In genomic region chr4:7689773-7690693, GRCh38 we compare ENCODE assay signal across 21 cellular contexts.
DNase-seq lines count a peak whose midpoint lies in the region; ATAC-seq, FAIRE-seq and TF ChIP-seq lines count a peak whose summit lies in the region.
"Had no signal": no experiment of that assay in that cellular context is flagged by ENCODE, and none has a peak within 500 bp of the region (broad histone marks: within the 10 kb centered on the region; RNA-seq: fewer than 3 reads in every experiment).

No MANE protein-coding gene starts in this region.

- DNase-seq in HEK293T (ENCODE audit: extremely low spot score) (no peak), IMR-90 (no peak), H1 (ENCODE audit: low read depth in 1 of 2, low spot score in 2 of 2) (no peak), DMS 273 (lab: John Stamatoyannopoulos, UW; ENCODE audit: unreplicated experiment) (no peak), H9 (no peak), ureter (ENCODE audit: low spot score) (no peak)
- DNase-seq: AML-193; Caco-2; CD4-positive, alpha-beta T cell; DMS153; DMS79; GDM1; H7; KG1 had no signal

- H2BK15ac ChIP-seq in IMR-90 (ENCODE audit: low read depth, low read length) (no peak overlapping the region), H1 (ENCODE audit: low read length) (no peak overlapping the region), H9 (ENCODE audit: low read depth, low read length) (no peak overlapping the region)

- CTCF ChIA-PET in HEK293T (lab: Yijun Ruan, JAX) (no interaction called here), IMR-90 (lab: Yijun Ruan, JAX) (no interaction called here), H1 (lab: Charles Lee; ENCODE audit: partially characterized antibody) (interaction anchor here (1.4 kb wide), 1 partner anchor 10 kb away, joined by 3 read pairs; no protein-coding TSS in a partner anchor)

- H3K14ac ChIP-seq in IMR-90 (replicated peaks; ENCODE audit: low read depth, low read length) (no peak overlapping the region), H1 (ENCODE audit: insufficient read length) (no peak overlapping the region), H9 (ENCODE audit: insufficient read depth, low read length) (no peak overlapping the region)

- dilution Hi-C loops in IMR-90 (cut with HindIII; ENCODE audit: low sequenced_read_pairs, unreplicated experiment): no loop called here

- no peak overlapping the region for H3K56ac ChIP-seq in IMR-90 (ENCODE audit: extremely low read depth, insufficient read depth, low read length)
- peak overlapping the region; percentile 77 for H3K56ac ChIP-seq in H1 (replicated peaks; ENCODE audit: insufficient read length, low read depth, low read length)
- H3K56ac ChIP-seq in H9 (ENCODE audit: insufficient read length, low read depth, low read length): no peak overlapping the region

- no peak for FAIRE-seq in H1 (lab: Jason Lieb, UNC)
- FAIRE-seq: A204.1, D721Med, GM12892, GM18507 had no signal

- H3K36me3 Mint-ChIP-seq in H9 (ENCODE audit: insufficient read depth in 1 of 3, low read depth in 3 of 3): no peaks in the 10 kb centered on the region
- H3K36me3 Mint-ChIP-seq: IgD-negative memory B cell had no signal

- TF ChIP-seq RAD21 in IMR-90 (IDR thresholded peaks at IDR 0.05; ENCODE audit: low read length) (no peak), H1 (IDR thresholded peaks at IDR 0.05 in 1 of 2, conservative IDR thresholded peaks at IDR 0.05 in 1 of 2; ENCODE audit: low read depth in 2 of 2, low read length in 2 of 2) (no peak)

- no peaks in the 10 kb centered on the region; the same call in 1 of the 2 replicates for H3K9me3 ChIP-seq in IMR-90 (ENCODE audit: control insufficient read depth, insufficient read depth, low read length)
- no peaks in the 10 kb centered on the region for H3K9me3 ChIP-seq in H1 (ENCODE audit: insufficient read depth in 2 of 2, low read depth in 1 of 2, low read length in 1 of 2)
- H3K9me3 ChIP-seq in H9 (ENCODE audit: control insufficient read depth, low read depth, low read length): no peaks in the 10 kb centered on the region
- H3K9me3 ChIP-seq: Caco-2 had no signal

- H2AK9ac ChIP-seq in IMR-90 (replicated peaks; ENCODE audit: low read depth, low read length, poor library complexity): no peak overlapping the region

- no peak for TF ChIP-seq EP300 in H1 (IDR thresholded peaks at IDR 0.05; ENCODE audit: borderline replicate concordance in 1 of 2, low read depth in 2 of 2, low read length in 2 of 2)

- no peak overlapping the region for H4K5ac ChIP-seq in IMR-90 (ENCODE audit: low read depth, low read length)
- no peak overlapping the region for H4K5ac ChIP-seq in H1 (ENCODE audit: insufficient read length, low read depth, low read length)
- H4K5ac ChIP-seq in H9 (ENCODE audit: insufficient read length, low read depth, low read length): no peak overlapping the region

- BruUV-seq in IMR-90 (replicated peaks; lab: Mats Ljungman, UMichigan): no TSS peak

- no peak overlapping the region for H3K27ac ChIP-seq in IMR-90 (ENCODE audit: insufficient read depth, low read length)
- no peak overlapping the region for H3K27ac ChIP-seq in H1 (ENCODE audit: low read depth, low read length)
- H3K27ac ChIP-seq in H9 (ENCODE audit: insufficient read length, low read depth, low read length): no peak overlapping the region
- H3K27ac ChIP-seq: C4-2B had no signal

- POLR2A ChIA-PET in HEK293T (lab: Yijun Ruan, JAX) (no interaction called here), IMR-90 (lab: Charles Lee; ENCODE audit: unreplicated experiment) (no interaction called here), H1 (lab: Charles Lee; ENCODE audit: partially characterized antibody) (no interaction called here)

- H4K8ac ChIP-seq in IMR-90 (ENCODE audit: low read depth in 2 of 2, low read length in 2 of 2): no peak overlapping the region
- H4K8ac ChIP-seq in H1 (ENCODE audit: extremely low read depth, insufficient read depth, low read length): no peak overlapping the region
- H4K8ac ChIP-seq in H9 (replicated peaks; ENCODE audit: insufficient read length, low read depth, low read length): no peak overlapping the region

- 35% methylated on average over 4 of the region's 6 CpGs; no CpG with 5 or more reads in 1 of the 2 experiments for WGBS in IMR-90 (ENCODE audit: extremely low coverage in 2 of 2, insufficient read length in 1 of 2), 2 experiments
- WGBS in H1 (ENCODE audit: extremely low coverage in 1 of 2, insufficient coverage in 1 of 2, insufficient read length in 1 of 2, insufficient replicate concordance in 2 of 2, low coverage in 1 of 2, low lambda C conversion rate in 2 of 2, missing lambda C conversion rate in 1 of 2), 2 experiments: 91 to 100% methylated on average over 4 to 5 of the region's 6 CpGs
- 100% methylated on average over 3 of the region's 6 CpGs for WGBS in H9 (ENCODE audit: extremely low coverage, insufficient read length, low lambda C conversion rate)

- H2BK12ac ChIP-seq in H1 (ENCODE audit: low read depth, low read length) (no peak overlapping the region), H9 (ENCODE audit: insufficient read length, low read depth, low read length) (no peak overlapping the region)

- no peak for TF ChIP-seq CTCF in IMR-90 (conservative IDR thresholded peaks at IDR 0.05; ENCODE audit: low read depth, low read length)
- no peak for TF ChIP-seq CTCF in H1 (IDR thresholded peaks at IDR 0.05; ENCODE audit: control extremely low read depth in 1 of 3, insufficient read depth in 1 of 3, low read depth in 1 of 3, low read length in 3 of 3)
- TF ChIP-seq CTCF in H9 (conservative IDR thresholded peaks at IDR 0.05): no peak

- H2BK120ac ChIP-seq in IMR-90 (ENCODE audit: low read depth, low read length) (no peak overlapping the region), H1 (replicated peaks; ENCODE audit: low read depth, low read length) (no peak overlapping the region), H9 (ENCODE audit: low read depth, low read length, poor library complexity, severe bottlenecking) (no peak overlapping the region)

- H3K27me3 Mint-ChIP-seq in H9 (ENCODE audit: low read depth): no peaks in the 10 kb centered on the region; the same call in 1 of the 2 replicates
- H3K27me3 Mint-ChIP-seq: CD4-positive, alpha-beta T cell had no signal

- H2BK20ac ChIP-seq in IMR-90 (ENCODE audit: low read depth, low read length) (no peak overlapping the region), H1 (ENCODE audit: low read length) (no peak overlapping the region), H9 (ENCODE audit: low read depth, low read length, poor library complexity, severe bottlenecking) (no peak overlapping the region)

- H3K9me1 ChIP-seq in IMR-90 (ENCODE audit: insufficient read depth, low read length): no peaks in the 10 kb centered on the region

- no peaks in the 10 kb centered on the region for H3K79me2 ChIP-seq in H1 (ENCODE audit: control insufficient read depth in 1 of 2, insufficient read depth in 2 of 2, low read length in 2 of 2)
- H3K79me2 ChIP-seq in H9 (ENCODE audit: insufficient read depth, low read length): no peaks in the 10 kb centered on the region

- H3K4me1 Mint-ChIP-seq in H9: no peaks in the 10 kb centered on the region
- H3K4me1 Mint-ChIP-seq: GM23338, IgD-negative memory B cell had no signal

- H3K4ac ChIP-seq in IMR-90 (ENCODE audit: low read depth, low read length) (no peak overlapping the region), H1 (replicated peaks; ENCODE audit: insufficient read length, low read depth, low read length) (no peak overlapping the region), H9 (ENCODE audit: low read depth, low read length) (no peak overlapping the region)

- peaks cover 0 to 2% of the 10 kb centered on the region in 2 experiments; a peak in 1 of 5 replicates for H3K9me3 Mint-ChIP-seq in H9
- H3K9me3 Mint-ChIP-seq: CD4-positive, alpha-beta T cell; IgD-negative memory B cell had no signal

- H2AK5ac ChIP-seq in IMR-90 (ENCODE audit: low read depth, low read length) (no peak overlapping the region), H1 (ENCODE audit: low read depth, low read length) (no peak overlapping the region), H9 (ENCODE audit: insufficient read length, low read length) (no peak overlapping the region)

- H3T11ph ChIP-seq in H9 (ENCODE audit: low read length): no peak overlapping the region

- H3K27me3 ChIP-seq in IMR-90 (ENCODE audit: control insufficient read depth, insufficient read depth, low read length): peaks cover 55% of the 10 kb centered on the region
- H3K27me3 ChIP-seq in H1 (replicated peaks in 1 of 4; ENCODE audit: control insufficient read depth in 3 of 4, extremely low read depth in 1 of 4, insufficient read depth in 3 of 4, low read length in 3 of 4): no peaks in the 10 kb centered on the region
- no peaks in the 10 kb centered on the region for H3K27me3 ChIP-seq in H9 (ENCODE audit: insufficient read depth, low read length)

- no peak overlapping the region for H3K4me2 ChIP-seq in IMR-90 (ENCODE audit: low read depth, low read length)
- no peak overlapping the region for H3K4me2 ChIP-seq in H1 (ENCODE audit: insufficient read depth in 1 of 2, low read depth in 2 of 2, low read length in 2 of 2)
- H3K4me2 ChIP-seq in H9 (ENCODE audit: insufficient read depth, insufficient read length, low read length): no peak overlapping the region
- H3K4me2 ChIP-seq: GM23338 had no signal

- H3K9ac ChIP-seq in IMR-90 (ENCODE audit: low read depth, low read length) (no peak overlapping the region), H1 (replicated peaks in 1 of 4; ENCODE audit: extremely low read depth in 1 of 4, low read depth in 3 of 4, low read length in 3 of 4) (no peak overlapping the region), H9 (ENCODE audit: extremely low read depth, insufficient read length, low read length) (no peak overlapping the region)

- peaks cover 10% of the 10 kb centered on the region; the same call in 1 of the 2 replicates for H3K23me2 ChIP-seq in H1 (ENCODE audit: low read depth, low read length)
- H3K23me2 ChIP-seq in H9 (ENCODE audit: insufficient read length, low read depth, low read length, poor library complexity, severe bottlenecking): no peaks in the 10 kb centered on the region

- H4K20me1 ChIP-seq in IMR-90 (ENCODE audit: insufficient read depth, low read length) (no peaks in the 10 kb centered on the region), H1 (replicated peaks in 1 of 2; ENCODE audit: control insufficient read depth in 1 of 2, insufficient read depth in 2 of 2, low read length in 2 of 2) (peaks cover 0 to 6% of the 10 kb centered on the region in 2 experiments), H9 (ENCODE audit: control insufficient read depth, insufficient read depth, insufficient read length) (no peaks in the 10 kb centered on the region)

- H3K36me3 ChIP-seq in IMR-90 (ENCODE audit: control insufficient read depth, insufficient read depth, low read length): no peaks in the 10 kb centered on the region
- H3K36me3 ChIP-seq in H1 (ENCODE audit: control insufficient read depth in 2 of 4, insufficient read depth in 4 of 4, low read length in 3 of 4): no peaks in the 10 kb centered on the region

- H4K91ac ChIP-seq in IMR-90 (ENCODE audit: insufficient read depth, low read depth, low read length): no peak overlapping the region
- no peak overlapping the region for H4K91ac ChIP-seq in H1 (replicated peaks; ENCODE audit: insufficient read length, low read length)
- H4K91ac ChIP-seq in H9 (ENCODE audit: insufficient read length, low read depth, low read length): no peak overlapping the region

- H2AFZ ChIP-seq in IMR-90 (replicated peaks; ENCODE audit: low read length, poor library complexity) (no peak overlapping the region), H1 (ENCODE audit: low read length) (no peak overlapping the region), H9 (ENCODE audit: low read length) (no peak overlapping the region)
- H2AFZ ChIP-seq: GM23338 had no signal

- in situ Hi-C loops in IMR-90 (cut with MboI; ENCODE audit: low sequenced_read_pairs): no loop called here

- H3K4me3 Mint-ChIP-seq in H9: no peak overlapping the region
- H3K4me3 Mint-ChIP-seq: CD4-positive, alpha-beta T cell; GM23338; IgD-negative memory B cell had no signal

- intact Hi-C loops in IMR-90 (cut with micrococcal nuclease): no loop called here

- H3K4me3 ChIP-seq in IMR-90 (ENCODE audit: insufficient read depth, low read depth, low read length): no peak overlapping the region
- no peak overlapping the region for H3K4me3 ChIP-seq in H1 (ENCODE audit: extremely low read depth in 1 of 4, insufficient read depth in 2 of 4, low read depth in 3 of 4, low read length in 4 of 4)
- H3K4me3 ChIP-seq: GM23338 had no signal

- no peak for ATAC-seq in IMR-90 (ENCODE audit: low read depth)
- ATAC-seq: GM23338 had no signal

- no peak overlapping the region for H3K27ac Mint-ChIP-seq in H9
- H3K27ac Mint-ChIP-seq: CD4-positive, alpha-beta T cell; GM23338; IgD-negative memory B cell had no signal

- H2BK5ac ChIP-seq in IMR-90 (ENCODE audit: low read depth, low read length, poor library complexity, severe bottlenecking) (peak overlapping the region; percentile 41), H1 (ENCODE audit: low read depth, low read length) (no peak overlapping the region), H9 (ENCODE audit: insufficient read length, low read length) (no peak overlapping the region)

- TF ChIP-seq POLR2A in IMR-90 (IDR thresholded peaks at IDR 0.05; ENCODE audit: low read depth, low read length) (no peak), H1 (IDR thresholded peaks at IDR 0.05; ENCODE audit: control extremely low read depth in 1 of 2, low read depth in 2 of 2, low read length in 2 of 2) (no peak)

- H3K18ac ChIP-seq in IMR-90 (ENCODE audit: low read depth, low read length): no peak overlapping the region
- H3K18ac ChIP-seq in H1 (ENCODE audit: extremely low read depth, low read length): no peak overlapping the region
- no peak overlapping the region for H3K18ac ChIP-seq in H9 (ENCODE audit: insufficient read length, low read depth, low read length)

- H3K4me1 ChIP-seq in IMR-90 (ENCODE audit: control insufficient read depth, insufficient read depth, low read length) (no peaks in the 10 kb centered on the region), H1 (replicated peaks in 1 of 4; ENCODE audit: control insufficient read depth in 3 of 4, insufficient read depth in 4 of 4, low read length in 3 of 4) (no peaks in the 10 kb centered on the region), H9 (ENCODE audit: insufficient read depth, low read length) (no peaks in the 10 kb centered on the region)
- H3K4me1 ChIP-seq: Caco-2 had no signal

- H3K23ac ChIP-seq in IMR-90 (ENCODE audit: low read depth, low read length) (no peak overlapping the region), H1 (ENCODE audit: insufficient read length) (no peak overlapping the region), H9 (ENCODE audit: insufficient read length, low read depth, low read length) (no peak overlapping the region)

- no peaks in the 10 kb centered on the region for H3K79me1 ChIP-seq in IMR-90 (ENCODE audit: low read depth in 1 of 2, low read length in 2 of 2)
- no peaks in the 10 kb centered on the region for H3K79me1 ChIP-seq in H1 (ENCODE audit: low read depth, low read length)
- H3K79me1 ChIP-seq in H9 (ENCODE audit: insufficient read depth, low read depth, low read length, poor library complexity, severe bottlenecking): no peaks in the 10 kb centered on the region
